Comparison of ENCODE assay signal across 8 cellular contexts in the genomic region with DNA sequence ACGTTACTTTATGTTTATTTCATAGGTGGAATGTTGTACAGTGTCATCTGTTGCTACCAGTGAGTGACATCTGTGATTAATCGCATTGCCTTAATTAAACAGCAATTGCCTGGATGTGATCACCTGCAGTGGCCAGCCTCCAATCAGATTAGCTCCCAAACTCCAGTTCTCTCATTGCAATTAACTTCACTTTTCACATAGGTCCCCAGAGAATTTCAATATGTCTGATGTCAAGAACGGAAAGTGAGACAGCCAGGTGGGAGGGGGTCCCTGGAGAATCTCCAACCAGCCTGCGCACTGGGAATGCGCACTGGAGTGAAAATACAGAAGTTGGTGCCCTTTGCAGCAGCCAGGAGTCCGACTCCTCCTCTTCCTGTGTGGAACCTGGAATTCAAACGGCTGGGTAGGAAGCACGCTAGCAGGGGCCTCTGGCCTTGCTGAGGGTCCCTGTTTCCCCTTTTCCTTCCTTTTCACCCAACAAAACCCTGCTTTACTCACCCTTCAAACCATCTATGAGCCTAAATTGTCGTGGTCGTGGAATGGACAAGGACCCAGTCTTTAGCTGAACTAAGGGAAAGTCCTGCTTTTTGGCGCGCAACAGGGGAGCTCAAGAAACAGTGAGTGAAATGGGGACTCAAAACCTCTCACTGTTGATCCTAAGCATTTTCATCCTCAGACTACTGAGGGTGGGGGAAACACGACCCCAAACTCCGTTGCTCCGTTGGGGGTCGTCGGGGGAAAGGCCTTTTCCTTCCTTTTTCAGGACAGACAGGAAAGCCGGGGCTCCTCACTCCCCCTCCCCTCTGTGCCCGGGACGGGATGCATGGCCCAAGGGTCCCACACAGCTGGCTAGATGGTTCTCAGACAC.
DNase-seq lines count a peak whose midpoint lies in the region; ATAC-seq and TF ChIP-seq lines count a peak whose summit lies in the region.

No MANE protein-coding gene starts in this region.

- intact Hi-C loops in Right ventricle myocardium inferior (cut with DNase I) = no loop called here

- no peaks in the 10 kb centered on the region for H3K27me3 Mint-ChIP-seq in progenitor cell of endocrine pancreas

- DNase-seq in KG1 (lab: John Stamatoyannopoulos, UW) (peak; percentile 40), SW 1271 (lab: John Stamatoyannopoulos, UW) (peak; percentile 35 to 44), Right ventricle myocardium inferior (ENCODE audit: missing footprints) (peak; percentile 63), progenitor cell of endocrine pancreas (ENCODE audit: low spot score, unreplicated experiment) (peak; percentile 51), GM10266 (ENCODE audit: extremely low spot score) (no peak)

- H3K9me3 Mint-ChIP-seq in progenitor cell of endocrine pancreas (ENCODE audit: low read depth) = no peaks in the 10 kb centered on the region

- H3K27ac Mint-ChIP-seq in progenitor cell of endocrine pancreas = peak overlapping the region; percentile 99

- H3K36me3 Mint-ChIP-seq in progenitor cell of endocrine pancreas (ENCODE audit: insufficient read depth) = peaks cover 4% of the 10 kb centered on the region

- peak overlapping the region; percentile 93 for H3K4me3 Mint-ChIP-seq in progenitor cell of endocrine pancreas (ENCODE audit: low read depth)

- H3K4me1 Mint-ChIP-seq in progenitor cell of endocrine pancreas (ENCODE audit: low read depth) = peaks cover 10% of the 10 kb centered on the region

- ATAC-seq in GM18502 (IDR thresholded peaks at IDR 0.05; ENCODE audit: poor library complexity, unreplicated experiment) = peak; percentile 61
- ATAC-seq in Right ventricle myocardium inferior = peak; percentile 48
- no peak for ATAC-seq in HG02885 (IDR thresholded peaks at IDR 0.05; ENCODE audit: poor library complexity, unreplicated experiment)
- no peak for ATAC-seq in GM21367 (IDR thresholded peaks at IDR 0.05; ENCODE audit: unreplicated experiment)

- TF ChIP-seq CTCF in progenitor cell of endocrine pancreas (IDR thresholded peaks at IDR 0.05; ENCODE audit: unreplicated experiment) (no peak), GM10266 (IDR thresholded peaks at IDR 0.05; ENCODE audit: control insufficient read depth, insufficient read depth, low read depth, missing control alignments) (no peak)

Comparison
In these comparisons a context has a peak if more than half of its experiments do, and no peak if none do; other contexts are left out.
1. ATAC-seq: peak in GM18502 (single experiment) and Right ventricle myocardium inferior (single experiment); none in HG02885 (single experiment) and GM21367 (single experiment).